ENCODE assay signal across 13 cellular contexts in genomic region chr9:115157245-115157674, GRCh38. TPM values are rescaled to one million over a fixed set of nuclear protein-coding genes. Genes with fewer than 3 reads are reported as not detected.
A peak's percentile ranks its signal among the peaks of the same experiment; 100 is the strongest.
DNase-seq lines count a peak whose midpoint lies in the region; ATAC-seq and TF ChIP-seq lines count a peak whose summit lies in the region.
"Had no signal": no experiment of that assay in that cellular context is flagged by ENCODE, and none has a peak within 500 bp of the region (broad histone marks: within the 10 kb centered on the region; RNA-seq: fewer than 3 reads in every experiment).

No MANE protein-coding gene starts in this region.

- H4K12ac ChIP-seq in trophoblast cell (ENCODE audit: low read depth, low read length) = no peak overlapping the region

- peak overlapping the region; percentile 61 for H4K91ac ChIP-seq in trophoblast cell (ENCODE audit: low read depth, low read length)

- BruUV-seq in Calu3 (replicated peaks; lab: Mats Ljungman, UMichigan) (no TSS peak), PC-9 (replicated peaks; lab: Mats Ljungman, UMichigan) (no TSS peak)

- TF ChIP-seq CTCF in Calu3 (IDR thresholded peaks at IDR 0.05; ENCODE audit: unreplicated experiment) (no peak), PC-9 (conservative IDR thresholded peaks at IDR 0.05) (no peak), esophagus muscularis mucosa (IDR thresholded peaks at IDR 0.05) (no peak), ovary (IDR thresholded peaks at IDR 0.05) (no peak)
- no peak for TF ChIP-seq CTCF in CD8-positive, alpha-beta T cell (IDR thresholded peaks at IDR 0.05)

- 38% methylated on average over 2 of the region's 2 CpGs for WGBS in esophagus muscularis mucosa
- no CpG with 5 or more reads among the region's 2 CpGs for WGBS in trophoblast cell (ENCODE audit: extremely low coverage, insufficient coverage, insufficient read length)
- 35 to 42% (median 39%) methylated on average over 2 of the region's 2 CpGs for WGBS in ovary, 3 donors

- H3K4me3 ChIP-seq in PC-9 = no peak overlapping the region
- H3K4me3 ChIP-seq in esophagus muscularis mucosa = no peak overlapping the region
- no peak overlapping the region for H3K4me3 ChIP-seq in trophoblast cell (ENCODE audit: low read depth, low read length)
- H3K4me3 ChIP-seq in ovary = no peak overlapping the region
- H3K4me3 ChIP-seq in CD8-positive, alpha-beta T cell (ENCODE audit: low read depth, low read length) = no peak overlapping the region
- H3K4me3 ChIP-seq: skin epidermis had no signal

- H2AFZ ChIP-seq in PC-9 (no peak overlapping the region), trophoblast cell (ENCODE audit: insufficient read depth, low read length, poor library complexity) (no peak overlapping the region)

- no peaks in the 10 kb centered on the region for H3K9me3 Mint-ChIP-seq in Calu3 (ENCODE audit: low read depth, unreplicated experiment)
- H3K9me3 Mint-ChIP-seq in activated CD8-positive, alpha-beta T cell treated with anti-CD3 and anti-CD28 coated beads, Interleukin-2, amount 10 ng/mL, durations not matched to agents 7 days and 5 days (ENCODE audit: insufficient read depth) = no peaks in the 10 kb centered on the region
- H3K9me3 Mint-ChIP-seq in CD8-positive, alpha-beta T cell = no peaks in the 10 kb centered on the region
- H3K9me3 Mint-ChIP-seq: CD4-positive, alpha-beta memory T cell; stimulated activated naive CD8-positive, alpha-beta T cell treated with anti-CD3 and anti-CD28 coated beads, Interleukin-15, Interleukin-2, amounts not matched to agents 100 ng/mL and 50 ng/mL, for 24 hours had no signal

- intact Hi-C loops in Calu3 (cut with micrococcal nuclease; ENCODE audit: unreplicated experiment) (no loop called here), PC-9 (cut with micrococcal nuclease; ENCODE audit: unreplicated experiment) (loop anchor here (2.0 to 5.0 kb wide), 3 partner anchors 40 to 105 kb away; partner anchors contain the start of gene TNC), esophagus muscularis mucosa (cut with DNase I) (loop anchor here (5.0 kb wide), 1 partner anchor 50 kb away; no protein-coding TSS in a partner anchor), ovary (cut with DNase I) (no loop called here)
- intact Hi-C loops in CD8-positive, alpha-beta T cell (cut with DNase I, micrococcal nuclease) = no loop called here

- H3K27ac Mint-ChIP-seq in Calu3 (ENCODE audit: unreplicated experiment) = peak overlapping the region; percentile 58
- no peak overlapping the region for H3K27ac Mint-ChIP-seq in activated CD8-positive, alpha-beta T cell treated with anti-CD3 and anti-CD28 coated beads, Interleukin-2, amount 10 ng/mL, durations not matched to agents 7 days and 5 days
- no peak overlapping the region for H3K27ac Mint-ChIP-seq in CD8-positive, alpha-beta T cell
- H3K27ac Mint-ChIP-seq: CD4-positive, alpha-beta memory T cell; stimulated activated naive CD8-positive, alpha-beta T cell treated with anti-CD3 and anti-CD28 coated beads, Interleukin-15, Interleukin-2, amounts not matched to agents 100 ng/mL and 50 ng/mL, for 24 hours had no signal

- peak overlapping the region; percentile 44 for H2BK5ac ChIP-seq in trophoblast cell (ENCODE audit: low read depth, low read length, poor library complexity)

- TF ChIP-seq EP300 in esophagus muscularis mucosa (IDR thresholded peaks at IDR 0.05) (no peak), ovary (IDR thresholded peaks at IDR 0.05) (no peak)

- H3K4me1 Mint-ChIP-seq in Calu3 (ENCODE audit: low read depth, unreplicated experiment) = peaks cover 14% of the 10 kb centered on the region
- no peaks in the 10 kb centered on the region for H3K4me1 Mint-ChIP-seq in activated CD8-positive, alpha-beta T cell treated with anti-CD3 and anti-CD28 coated beads, Interleukin-2, amount 10 ng/mL, durations not matched to agents 7 days and 5 days (ENCODE audit: low read depth)
- H3K4me1 Mint-ChIP-seq in CD8-positive, alpha-beta T cell (ENCODE audit: low read depth) = no peaks in the 10 kb centered on the region

- H3K14ac ChIP-seq in trophoblast cell (ENCODE audit: low read length) = no peak overlapping the region

- POLR2A ChIA-PET in PC-9 (lab: Charles Lee; ENCODE audit: unreplicated experiment) = no interaction called here
- POLR2A ChIA-PET in activated CD8-positive, alpha-beta T cell treated with anti-CD3 and anti-CD28 coated beads, Interleukin-2, amount 10 ng/mL, durations not matched to agents 7 days and 5 days (lab: Charles Lee) = no interaction called here
- POLR2A ChIA-PET in CD8-positive, alpha-beta T cell (lab: Charles Lee) = no interaction called here

- H3K9ac ChIP-seq in trophoblast cell (ENCODE audit: low read length) = no peak overlapping the region

- H3K4me1 ChIP-seq in PC-9 (replicated peaks; ENCODE audit: insufficient read depth) (peaks cover 15% of the 10 kb centered on the region), esophagus muscularis mucosa (peaks cover 0 to 55% (median 27%) of the 10 kb centered on the region in 4 donors), trophoblast cell (ENCODE audit: control insufficient read depth in 1 of 2, insufficient read depth in 2 of 2, low read length in 2 of 2) (peaks cover 8 to 10% of the 10 kb centered on the region in 2 experiments), ovary (ENCODE audit: insufficient read depth) (no peaks in the 10 kb centered on the region)
- no peaks in the 10 kb centered on the region for H3K4me1 ChIP-seq in CD8-positive, alpha-beta T cell (ENCODE audit: insufficient read depth, low read length)

- DNase-seq in Calu3 (peak; percentile 5), PC-9 (peak; percentile 41 to 84), esophagus muscularis mucosa (ENCODE audit: extremely low spot score) (no peak), trophoblast cell (peak in 1 of 2 donors; percentile 42), cerebellar nuclear complex (lab: John Stamatoyannopoulos, UW) (no peak), ovary (no peak)
- DNase-seq in activated CD8-positive, alpha-beta T cell treated with anti-CD3 and anti-CD28 coated beads, Interleukin-2, amount 10 ng/mL, durations not matched to agents 7 days and 5 days = no peak
- no peak for DNase-seq in CD8-positive, alpha-beta T cell
- DNase-seq: CD4-positive, alpha-beta memory T cell; KBM-7; NCI-H524 had no signal

- H3K36me3 Mint-ChIP-seq in Calu3 (ENCODE audit: insufficient read depth, unreplicated experiment) = no peaks in the 10 kb centered on the region
- no peaks in the 10 kb centered on the region for H3K36me3 Mint-ChIP-seq in activated CD8-positive, alpha-beta T cell treated with anti-CD3 and anti-CD28 coated beads, Interleukin-2, amount 10 ng/mL, durations not matched to agents 7 days and 5 days (ENCODE audit: low read depth)
- H3K36me3 Mint-ChIP-seq in CD8-positive, alpha-beta T cell = no peaks in the 10 kb centered on the region
- H3K36me3 Mint-ChIP-seq: CD4-positive, alpha-beta memory T cell had no signal

- no peak overlapping the region for H2AK5ac ChIP-seq in trophoblast cell (ENCODE audit: low read length)

- no peak overlapping the region for H3K23ac ChIP-seq in trophoblast cell (ENCODE audit: low read length)

- H3K9me3 ChIP-seq in PC-9 (ENCODE audit: insufficient read depth, low read depth) (no peaks in the 10 kb centered on the region), esophagus muscularis mucosa (no peaks in the 10 kb centered on the region), trophoblast cell (ENCODE audit: insufficient read depth, low read depth, low read length) (no peaks in the 10 kb centered on the region), ovary (no peaks in the 10 kb centered on the region)
- H3K9me3 ChIP-seq in CD8-positive, alpha-beta T cell (ENCODE audit: low read length) = no peaks in the 10 kb centered on the region

- H3K4me2 ChIP-seq in PC-9 (peak overlapping the region; percentile 52), trophoblast cell (ENCODE audit: low read length) (no peak overlapping the region)

- no peak overlapping the region for H3K4me3 Mint-ChIP-seq in Calu3 (ENCODE audit: low read depth, unreplicated experiment)
- H3K4me3 Mint-ChIP-seq in activated CD8-positive, alpha-beta T cell treated with anti-CD3 and anti-CD28 coated beads, Interleukin-2, amount 10 ng/mL, durations not matched to agents 7 days and 5 days = no peak overlapping the region
- no peak overlapping the region for H3K4me3 Mint-ChIP-seq in CD8-positive, alpha-beta T cell
- H3K4me3 Mint-ChIP-seq: CD4-positive, alpha-beta memory T cell; stimulated activated naive CD8-positive, alpha-beta T cell treated with anti-CD3 and anti-CD28 coated beads, Interleukin-15, Interleukin-2, amounts not matched to agents 100 ng/mL and 50 ng/mL, for 24 hours had no signal

- no peak overlapping the region for H2BK120ac ChIP-seq in trophoblast cell (ENCODE audit: insufficient read depth, low read length, poor library complexity)

- H2BK12ac ChIP-seq in trophoblast cell (ENCODE audit: low read length) = no peak overlapping the region

- H4K20me1 ChIP-seq in PC-9 (ENCODE audit: insufficient read depth) = no peaks in the 10 kb centered on the region

- no peaks in the 10 kb centered on the region for H3K79me2 ChIP-seq in PC-9 (ENCODE audit: low read depth)
- H3K79me2 ChIP-seq in trophoblast cell (ENCODE audit: control insufficient read depth, insufficient read depth, low read length, poor library complexity) = no peaks in the 10 kb centered on the region

- TF ChIP-seq POLR2A in esophagus muscularis mucosa (IDR thresholded peaks at IDR 0.05; ENCODE audit: low read depth) = no peak
- no peak for TF ChIP-seq POLR2A in ovary (IDR thresholded peaks at IDR 0.05)

- peak overlapping the region; percentile 43 for H3K27ac ChIP-seq in PC-9
- H3K27ac ChIP-seq in esophagus muscularis mucosa (replicated peaks in 1 of 4) = peak overlapping the region; percentile 64 to 76 (median 72)
- H3K27ac ChIP-seq in trophoblast cell (ENCODE audit: low read depth, low read length) = peak overlapping the region; percentile 58
- H3K27ac ChIP-seq in ovary = no peak overlapping the region
- H3K27ac ChIP-seq in CD8-positive, alpha-beta T cell (ENCODE audit: low read depth, low read length) = no peak overlapping the region

- H3K36me3 ChIP-seq in PC-9 (ENCODE audit: low read depth) (no peaks in the 10 kb centered on the region), esophagus muscularis mucosa (no peaks in the 10 kb centered on the region), trophoblast cell (ENCODE audit: control insufficient read depth in 1 of 2, insufficient read depth in 2 of 2, low read length in 2 of 2) (no peaks in the 10 kb centered on the region), ovary (no peaks in the 10 kb centered on the region)
- no peaks in the 10 kb centered on the region for H3K36me3 ChIP-seq in CD8-positive, alpha-beta T cell (ENCODE audit: insufficient read depth, low read length)

- peaks cover 5% of the 10 kb centered on the region for H3K79me1 ChIP-seq in trophoblast cell (ENCODE audit: low read length)

- no peaks in the 10 kb centered on the region for H3K27me3 Mint-ChIP-seq in Calu3 (ENCODE audit: unreplicated experiment)
- peaks cover 6% of the 10 kb centered on the region for H3K27me3 Mint-ChIP-seq in activated CD8-positive, alpha-beta T cell treated with anti-CD3 and anti-CD28 coated beads, Interleukin-2, amount 10 ng/mL, durations not matched to agents 7 days and 5 days (ENCODE audit: low read depth)
- H3K27me3 Mint-ChIP-seq in CD8-positive, alpha-beta T cell (ENCODE audit: low read depth) = peaks cover 10% of the 10 kb centered on the region

- no peak for ATAC-seq in activated CD8-positive, alpha-beta T cell treated with anti-CD3 and anti-CD28 coated beads, Interleukin-2, amount 10 ng/mL, durations not matched to agents 7 days and 5 days
- no peak for ATAC-seq in CD8-positive, alpha-beta T cell

- H3F3A ChIP-seq in PC-9 (ENCODE audit: insufficient read depth, low read depth) = peaks cover 6% of the 10 kb centered on the region; the same call in 1 of the 2 replicates

- no peaks in the 10 kb centered on the region for H3K9me2 ChIP-seq in PC-9 (ENCODE audit: insufficient read depth)

- no peak overlapping the region for H3K4ac ChIP-seq in trophoblast cell (ENCODE audit: low read depth, low read length)

- CTCF ChIA-PET in Calu3 (lab: Charles Lee) = interaction anchor here (0.6 to 0.8 kb wide), 4 partner anchors 33 to 440 kb away, joined by 3 to 6 read pairs (median 4); no protein-coding TSS in a partner anchor
- CTCF ChIA-PET in PC-9 (lab: Charles Lee) = no interaction called here
- CTCF ChIA-PET in activated CD8-positive, alpha-beta T cell treated with anti-CD3 and anti-CD28 coated beads, Interleukin-2, amount 10 ng/mL, durations not matched to agents 7 days and 5 days (lab: Charles Lee) = no interaction called here
- CTCF ChIA-PET in CD8-positive, alpha-beta T cell (lab: Charles Lee) = no interaction called here

- no peak overlapping the region for H3K18ac ChIP-seq in trophoblast cell (ENCODE audit: low read length)

- no peaks in the 10 kb centered on the region for H3K27me3 ChIP-seq in PC-9 (ENCODE audit: insufficient read depth, low read depth)
- H3K27me3 ChIP-seq in esophagus muscularis mucosa = no peaks in the 10 kb centered on the region
- no peaks in the 10 kb centered on the region for H3K27me3 ChIP-seq in trophoblast cell (ENCODE audit: insufficient read depth, low read length)
- H3K27me3 ChIP-seq in ovary = no peaks in the 10 kb centered on the region
- H3K27me3 ChIP-seq in CD8-positive, alpha-beta T cell (ENCODE audit: insufficient read depth, low read length) = no peaks in the 10 kb centered on the region

- H4K8ac ChIP-seq in trophoblast cell (ENCODE audit: low read depth, low read length) = no peak overlapping the region

RNA-seq across cellular contexts. Expression of gene TNC, which starts 39.3 kb away (rescaled TPM):
- total RNA-seq in Calu3 (2022) = 0.29 and 1.0 TPM in 2 replicates
- 1.1 and 1.9 TPM in 2 replicates for total RNA-seq in PC-9 (2021)
- 100 to 1,000 TPM; 216 to 576 (median 478) TPM for total RNA-seq in esophagus muscularis mucosa
- polyA plus RNA-seq in trophoblast cell (2013) = 111 and 117 TPM in 2 replicates
- total RNA-seq in ovary = 10 to 100 TPM in 1 of 7 donors, 1 to 10 TPM in 6; 1.2 to 18.4 (median 1.9) TPM
- polyA plus RNA-seq in ovary = 100 to 1,000 TPM in 1 of 2 donors, 1 to 10 TPM in 1; 1.9 to 108 TPM
- not detected for total RNA-seq in activated CD8-positive, alpha-beta T cell treated with anti-CD3 and anti-CD28 coated beads, Interleukin-2, amount 10 ng/mL, durations not matched to agents 7 days and 5 days
- total RNA-seq in CD8-positive, alpha-beta T cell = not detected
- total RNA-seq: CD4-positive, alpha-beta memory T cell had no signal
- polyA plus RNA-seq: CD4-positive, alpha-beta memory T cell had no signal

Comparison
In these comparisons a context has a peak if more than half of its experiments do, and no peak if none do; other contexts are left out.
1. DNase-seq: peak in Calu3 (single experiment) and PC-9 (2 of 2); none in esophagus muscularis mucosa (single experiment), cerebellar nuclear complex (0 of 2), ovary (0 of 5), activated CD8-positive, alpha-beta T cell treated with anti-CD3 and anti-CD28 coated beads, Interleukin-2, amount 10 ng/mL, durations not matched to agents 7 days and 5 days (single experiment) and CD8-positive, alpha-beta T cell (0 of 7).
2. H3K27ac ChIP-seq: peak in PC-9 (single experiment), esophagus muscularis mucosa (4 of 4) and trophoblast cell (single experiment); none in ovary (0 of 2) and CD8-positive, alpha-beta T cell (single experiment).
3. RNA of gene TNC, which starts 39.3 kb away (total RNA-seq): 216 to 576 TPM in esophagus muscularis mucosa; 1.2 to 18.4 TPM in ovary, 1.1 to 1.9 TPM in PC-9, 0.29 to 1.0 TPM in Calu3, not detected in activated CD8-positive, alpha-beta T cell treated with anti-CD3 and anti-CD28 coated beads, Interleukin-2, amount 10 ng/mL, durations not matched to agents 7 days and 5 days and not detected in CD8-positive, alpha-beta T cell; every median in the first group is over 10 times any median in the second.
4. intact Hi-C loops: an anchor here in PC-9 (2.0 to 5.0 kb wide) and esophagus muscularis mucosa (5.0 kb wide); none called in Calu3, ovary and CD8-positive, alpha-beta T cell.